Comparison of ENCODE assay signal across 23 cellular contexts in genomic region chr19:3563689-3564269, GRCh38. TPM values are rescaled to one million over a fixed set of nuclear protein-coding genes. Genes with fewer than 3 reads are reported as not detected.
DNase-seq lines count a peak whose midpoint lies in the region; ATAC-seq and TF ChIP-seq lines count a peak whose summit lies in the region.
"Had no signal": no experiment of that assay in that cellular context is flagged by ENCODE, and none has a peak within 500 bp of the region (broad histone marks: within the 10 kb centered on the region; RNA-seq: fewer than 3 reads in every experiment).

No MANE protein-coding gene starts in this region.

- no TSS peak for BruUV-seq in MCF 10A (replicated peaks; lab: Mats Ljungman, UMichigan)

- intact Hi-C loops in MCF 10A (cut with micrococcal nuclease) = no loop called here
- intact Hi-C loops in breast epithelium (cut with DNase I; ENCODE audit: low total_unique reads) = no loop called here

- H3K27me3 Mint-ChIP-seq in MCF 10A (ENCODE audit: insufficient read depth, unreplicated experiment) = no peaks in the 10 kb centered on the region
- no peaks in the 10 kb centered on the region for H3K27me3 Mint-ChIP-seq in activated CD4-positive, alpha-beta memory T cell treated with anti-CD3 and anti-CD28 coated beads, Interleukin-2, amount 10 ng/mL, durations not matched to agents 7 days and 5 days
- H3K27me3 Mint-ChIP-seq: CD8-positive, alpha-beta memory T cell had no signal

- no peak for TF ChIP-seq POLR2A in breast epithelium (IDR thresholded peaks at IDR 0.05)

- H3K9me3 Mint-ChIP-seq in MCF 10A (ENCODE audit: unreplicated experiment) = no peaks in the 10 kb centered on the region
- H3K9me3 Mint-ChIP-seq in activated CD4-positive, alpha-beta memory T cell treated with anti-CD3 and anti-CD28 coated beads, Interleukin-2, amount 10 ng/mL, durations not matched to agents 7 days and 5 days = no peaks in the 10 kb centered on the region
- H3K9me3 Mint-ChIP-seq: CD8-positive, alpha-beta memory T cell; H9 had no signal

- H3K4me1 ChIP-seq in breast epithelium (no peaks in the 10 kb centered on the region), osteoblast (ENCODE audit: insufficient read depth, low read length) (no peaks in the 10 kb centered on the region)
- H3K4me1 ChIP-seq: Peyer's patch had no signal

- H3K27ac ChIP-seq in breast epithelium (no peak overlapping the region), osteoblast (ENCODE audit: low read depth, low read length) (no peak overlapping the region)
- H3K27ac ChIP-seq: Peyer's patch had no signal

- CTCF ChIA-PET in MCF 10A (lab: Yijun Ruan, JAX) = interaction anchor here (1.7 kb wide), 1 partner anchor 56 kb away, joined by 4 read pairs; no protein-coding TSS in a partner anchor
- CTCF ChIA-PET in activated CD4-positive, alpha-beta memory T cell treated with anti-CD3 and anti-CD28 coated beads, Interleukin-2, amount 10 ng/mL, durations not matched to agents 7 days and 5 days (lab: Charles Lee) = no interaction called here

- H2AFZ ChIP-seq in osteoblast (ENCODE audit: low read length) = no peak overlapping the region

- peaks cover 6% of the 10 kb centered on the region for H3K36me3 Mint-ChIP-seq in MCF 10A (ENCODE audit: insufficient read depth, unreplicated experiment)
- H3K36me3 Mint-ChIP-seq in activated CD4-positive, alpha-beta memory T cell treated with anti-CD3 and anti-CD28 coated beads, Interleukin-2, amount 10 ng/mL, durations not matched to agents 7 days and 5 days (ENCODE audit: low read depth) = no peaks in the 10 kb centered on the region
- H3K36me3 Mint-ChIP-seq: CD8-positive, alpha-beta memory T cell had no signal

- no peak overlapping the region for H3K4me3 Mint-ChIP-seq in MCF 10A (ENCODE audit: unreplicated experiment)
- H3K4me3 Mint-ChIP-seq in activated CD4-positive, alpha-beta memory T cell treated with anti-CD3 and anti-CD28 coated beads, Interleukin-2, amount 10 ng/mL, durations not matched to agents 7 days and 5 days = no peak overlapping the region
- H3K4me3 Mint-ChIP-seq: CD8-positive, alpha-beta memory T cell had no signal

- H3K4me2 ChIP-seq in osteoblast (ENCODE audit: insufficient read depth, low read length) = no peak overlapping the region

- no peak for DNase-seq in MCF 10A (ENCODE audit: unreplicated experiment)
- DNase-seq in breast epithelium (ENCODE audit: low spot score in 2 of 2) = no peak
- DNase-seq in foreskin melanocyte = peak; percentile 84
- no peak for DNase-seq in osteoblast (ENCODE audit: insufficient read length, low spot score, missing footprints)
- DNase-seq in activated CD4-positive, alpha-beta memory T cell treated with anti-CD3 and anti-CD28 coated beads, Interleukin-2, amount 10 ng/mL, durations not matched to agents 7 days and 5 days = no peak
- DNase-seq: AML-193; C1 segment of cervical spinal cord; Calu3; CD8-positive, alpha-beta memory T cell; H9; MV-4-11; NCI-H1105 treated with DMSO at 0.1 percent for 48 hours; NCI-H2081; NCI-H2171; NCI-H345; NCI-H524 treated with DMSO at 0.1 percent for 48 hours; NCI-H82; Peyer's patch had no signal

- ATAC-seq in esophagus mucosa = no peak
- ATAC-seq: Right ventricle myocardium inferior had no signal

- no peaks in the 10 kb centered on the region for H3K9me3 ChIP-seq in breast epithelium
- H3K9me3 ChIP-seq in osteoblast (ENCODE audit: low read depth, low read length) = no peaks in the 10 kb centered on the region
- H3K9me3 ChIP-seq: Peyer's patch had no signal

- POLR2A ChIA-PET in MCF 10A (lab: Yijun Ruan, JAX) = interaction anchor here (0.6 to 1.3 kb wide), 2 partner anchors 10 to 655 kb away, joined by 3 to 4 read pairs; no protein-coding TSS in a partner anchor
- POLR2A ChIA-PET in activated CD4-positive, alpha-beta memory T cell treated with anti-CD3 and anti-CD28 coated beads, Interleukin-2, amount 10 ng/mL, durations not matched to agents 7 days and 5 days (lab: Charles Lee) = no interaction called here

- H3K79me2 ChIP-seq in osteoblast (ENCODE audit: insufficient read depth, low read length) = no peaks in the 10 kb centered on the region

- peak overlapping the region; percentile 95 for H3K27ac Mint-ChIP-seq in MCF 10A (ENCODE audit: low read depth, unreplicated experiment)
- no peak overlapping the region for H3K27ac Mint-ChIP-seq in activated CD4-positive, alpha-beta memory T cell treated with anti-CD3 and anti-CD28 coated beads, Interleukin-2, amount 10 ng/mL, durations not matched to agents 7 days and 5 days

- H3K36me3 ChIP-seq in breast epithelium = no peaks in the 10 kb centered on the region
- no peaks in the 10 kb centered on the region for H3K36me3 ChIP-seq in osteoblast (ENCODE audit: insufficient read depth, low read length)
- H3K36me3 ChIP-seq: Peyer's patch had no signal

- H4K20me1 ChIP-seq in osteoblast (ENCODE audit: insufficient read depth, low read length) = no peaks in the 10 kb centered on the region

- TF ChIP-seq CTCF in MCF 10A (IDR thresholded peaks at IDR 0.05; ENCODE audit: unreplicated experiment) (no peak), breast epithelium (IDR thresholded peaks at IDR 0.05) (no peak), osteoblast (IDR thresholded peaks at IDR 0.05; ENCODE audit: extremely low read depth, low read depth, low read length) (no peak)

- H3K27me3 ChIP-seq in breast epithelium (no peaks in the 10 kb centered on the region), osteoblast (ENCODE audit: insufficient read depth, low read length) (no peaks in the 10 kb centered on the region)
- H3K27me3 ChIP-seq: Peyer's patch had no signal

- H3K4me3 ChIP-seq in breast epithelium = no peak overlapping the region
- H3K4me3 ChIP-seq in osteoblast (ENCODE audit: insufficient read depth, low read length) = no peak overlapping the region
- H3K4me3 ChIP-seq: Peyer's patch had no signal

- H3K4me1 Mint-ChIP-seq in MCF 10A (ENCODE audit: insufficient read depth, unreplicated experiment) = no peaks in the 10 kb centered on the region
- no peaks in the 10 kb centered on the region for H3K4me1 Mint-ChIP-seq in activated CD4-positive, alpha-beta memory T cell treated with anti-CD3 and anti-CD28 coated beads, Interleukin-2, amount 10 ng/mL, durations not matched to agents 7 days and 5 days
- H3K4me1 Mint-ChIP-seq: CD8-positive, alpha-beta memory T cell; H9 had no signal

RNA-seq across cellular contexts. Expression of gene MFSD12, which starts 6.4 kb away (rescaled TPM):
- total RNA-seq in MCF 10A (2022) = 77.5 and 79.4 TPM in 2 replicates
- 10 to 100 TPM; 44.5 to 50.9 (median 44.9) TPM for total RNA-seq in breast epithelium
- total RNA-seq in osteoblast = 92.5 and 104 TPM in 2 replicates
- 25.7 TPM for total RNA-seq in esophagus mucosa
- total RNA-seq in activated CD4-positive, alpha-beta memory T cell treated with anti-CD3 and anti-CD28 coated beads, Interleukin-2, amount 10 ng/mL, durations not matched to agents 7 days and 5 days = 10 to 100 TPM; 51.4 to 55.1 TPM

RNA-seq across cellular contexts. Expression of gene HMG20B, which starts 9.0 kb away (rescaled TPM):
- total RNA-seq in MCF 10A (2022) (54.7 and 64.7 TPM in 2 replicates), breast epithelium (100 to 1,000 TPM; 120 to 142 (median 127) TPM), osteoblast (57.2 and 65.9 TPM in 2 replicates), esophagus mucosa (36.6 TPM)
- total RNA-seq in activated CD4-positive, alpha-beta memory T cell treated with anti-CD3 and anti-CD28 coated beads, Interleukin-2, amount 10 ng/mL, durations not matched to agents 7 days and 5 days = 10 to 100 TPM; 52.9 to 53.4 TPM

RNA-seq across cellular contexts. Expression of gene GIPC3, which starts 21.5 kb away (rescaled TPM):
- total RNA-seq in MCF 10A (2022) (not detected in 2 replicates), breast epithelium (under 1 TPM; 0.29 to 0.66 (median 0.64) TPM), osteoblast (under 0.01 TPM in 1 of 2 replicates, not detected in the other), esophagus mucosa (0.28 TPM)
- under 1 TPM; 0.15 to 0.20 TPM for total RNA-seq in activated CD4-positive, alpha-beta memory T cell treated with anti-CD3 and anti-CD28 coated beads, Interleukin-2, amount 10 ng/mL, durations not matched to agents 7 days and 5 days
- total RNA-seq: Calu3, Daoy had no signal

RNA-seq across cellular contexts. Expression of gene TEKTIP1, which starts 24.8 kb away (rescaled TPM):
- 0.49 and 1.0 TPM in 2 replicates for total RNA-seq in MCF 10A (2022)
- total RNA-seq in breast epithelium = 1 to 10 TPM in 1 of 3 donors, not detected in 2; 2.0 TPM
- total RNA-seq in osteoblast = not detected in 2 replicates
- 0.84 TPM for total RNA-seq in esophagus mucosa
- total RNA-seq in activated CD4-positive, alpha-beta memory T cell treated with anti-CD3 and anti-CD28 coated beads, Interleukin-2, amount 10 ng/mL, durations not matched to agents 7 days and 5 days = 1 to 10 TPM; 4.3 to 6.6 TPM
- total RNA-seq: Daoy, HT1080, Right ventricle myocardium inferior, SK-MEL-5 had no signal

RNA-seq across cellular contexts. Expression of gene TBXA2R, which starts 42.9 kb away (rescaled TPM):
- total RNA-seq in MCF 10A (2022) (not detected in 2 replicates), breast epithelium (under 1 TPM; 0.32 to 0.44 (median 0.33) TPM), osteoblast (1.4 and 1.5 TPM in 2 replicates), esophagus mucosa (0.64 TPM)
- total RNA-seq in activated CD4-positive, alpha-beta memory T cell treated with anti-CD3 and anti-CD28 coated beads, Interleukin-2, amount 10 ng/mL, durations not matched to agents 7 days and 5 days = under 1 TPM; 0.20 to 0.23 TPM
- total RNA-seq: Daoy had no signal
